ENCODE assay signal across 12 cellular contexts in genomic region chr12:106112094-106112822, GRCh38. TPM values are rescaled to one million over a fixed set of nuclear protein-coding genes. Genes with fewer than 3 reads are reported as not detected.
DNase-seq lines count a peak whose midpoint lies in the region; ATAC-seq, FAIRE-seq and TF ChIP-seq lines count a peak whose summit lies in the region.
"Had no signal": no experiment of that assay in that cellular context is flagged by ENCODE, and none has a peak within 500 bp of the region (broad histone marks: within the 10 kb centered on the region; RNA-seq: fewer than 3 reads in every experiment).

No MANE protein-coding gene starts in this region.

- H3K27me3 ChIP-seq in bronchial epithelial cell (ENCODE audit: control insufficient read depth, insufficient read depth, low read length) = no peaks in the 10 kb centered on the region

- no peak overlapping the region for H3K4me3 ChIP-seq in bronchial epithelial cell (ENCODE audit: low read depth, low read length)

- ATAC-seq in GM19463 (IDR thresholded peaks at IDR 0.05; ENCODE audit: unreplicated experiment) = no peak
- no peak for ATAC-seq in HG03460 (IDR thresholded peaks at IDR 0.05; ENCODE audit: unreplicated experiment)
- ATAC-seq in GM18868 (IDR thresholded peaks at IDR 0.05; ENCODE audit: unreplicated experiment) = no peak

- peak; percentile 68 for FAIRE-seq in bronchial epithelial cell (lab: Jason Lieb, UNC)

- TF ChIP-seq CTCF in bronchial epithelial cell (IDR thresholded peaks at IDR 0.05; ENCODE audit: insufficient read depth, low read length, severe bottlenecking) (no peak), nephron (IDR thresholded peaks at IDR 0.05; ENCODE audit: unreplicated experiment in 3 of 3) (no peak)

- no peak overlapping the region for H3K4me3 Mint-ChIP-seq in nephron

- H3K36me3 Mint-ChIP-seq in nephron (ENCODE audit: low read depth) = no peaks in the 10 kb centered on the region
- H3K36me3 Mint-ChIP-seq: immature natural killer cell had no signal

- H3K36me3 ChIP-seq in bronchial epithelial cell (ENCODE audit: control insufficient read depth, insufficient read depth, low read length) = no peaks in the 10 kb centered on the region

- no peaks in the 10 kb centered on the region for H3K9me3 Mint-ChIP-seq in nephron
- H3K9me3 Mint-ChIP-seq: immature natural killer cell had no signal

- H3K27ac Mint-ChIP-seq in nephron = peak overlapping the region in 2 of 3 experiments; percentile 61 to 73

- peaks cover 4% of the 10 kb centered on the region for H3K27me3 Mint-ChIP-seq in nephron (ENCODE audit: low read depth)

- peak; percentile 13 for DNase-seq in AG08395 (ENCODE audit: low spot score)
- DNase-seq in MV-4-11 (lab: John Stamatoyannopoulos, UW) = peak; percentile 74
- DNase-seq in bronchial epithelial cell (ENCODE audit: low read depth) = peak; percentile 94
- no peak for DNase-seq in NCI-H2107 treated with DMSO at 0.1 percent for 48 hours (lab: John Stamatoyannopoulos, UW; ENCODE audit: unreplicated experiment)
- DNase-seq: activated CD8-positive, alpha-beta memory T cell treated with anti-CD3 and anti-CD28 coated beads, Interleukin-2, amount 50 U/mL, for 48 hours; AML-193; cortex of kidney had no signal

- H3K4me1 Mint-ChIP-seq in nephron = peaks cover 83% of the 10 kb centered on the region

RNA-seq across cellular contexts. Expression of gene NUAK1, which starts 26.5 kb away (rescaled TPM):
- 3.1 and 7.6 TPM in 2 replicates for total RNA-seq in bronchial epithelial cell
